ENCODE assay signal across 24 cellular contexts in genomic region chr19:51695088-51695487, GRCh38. TPM values are rescaled to one million over a fixed set of nuclear protein-coding genes. Genes with fewer than 3 reads are reported as not detected.
A peak's percentile ranks its signal among the peaks of the same experiment; 100 is the strongest.
DNase-seq lines count a peak whose midpoint lies in the region; ATAC-seq, FAIRE-seq and TF ChIP-seq lines count a peak whose summit lies in the region.
"Had no signal": no experiment of that assay in that cellular context is flagged by ENCODE, and none has a peak within 500 bp of the region (broad histone marks: within the 10 kb centered on the region; RNA-seq: fewer than 3 reads in every experiment).

No MANE protein-coding gene starts in this region.

- H2BK15ac ChIP-seq in neuronal stem cell (ENCODE audit: low read length), result no peak overlapping the region

- DNase-seq in right atrium auricular region (ENCODE audit: low spot score) (peak; percentile 54), left ventricle myocardium inferior (no peak), astrocyte (ENCODE audit: low read depth) (no peak), neuronal stem cell (ENCODE audit: low spot score) (no peak), NCI-H1436 treated with DMSO at 0.1 percent for 48 hours (lab: John Stamatoyannopoulos, UW) (no peak), erythroblast (lab: John Stamatoyannopoulos, UW) (no peak)
- DNase-seq in activated CD4-positive, alpha-beta memory T cell treated with anti-CD3 and anti-CD28 coated beads, Interleukin-2, amount 10 ng/mL, durations not matched to agents 7 days and 5 days, result no peak
- DNase-seq: EL; GF-D8; HCEC 1CT; MV-4-11; NCI-H1105 treated with DMSO at 0.1 percent for 48 hours; NCI-H1694; NCI-H2081; NCI-H2171; NCI-H345; NCI-H524; NCI-H774; NK-92 treated with Interleukin-12 subunit alpha and Interleukin-12 subunit beta, amount 100 ng/mL, for 24 hours; SIG-M5 had no signal

- H3K9ac ChIP-seq in astrocyte (ENCODE audit: low read length), result peak overlapping the region; percentile 10
- peak overlapping the region; percentile 15 for H3K9ac ChIP-seq in neuronal stem cell (ENCODE audit: low read depth, low read length, poor library complexity)

- H2AFZ ChIP-seq in astrocyte (ENCODE audit: low read depth, low read length) (no peak overlapping the region), neuronal stem cell (ENCODE audit: low read length) (no peak overlapping the region)
- H2AFZ ChIP-seq: GM23338 had no signal

- CTCF ChIA-PET in activated CD4-positive, alpha-beta memory T cell treated with anti-CD3 and anti-CD28 coated beads, Interleukin-2, amount 10 ng/mL, durations not matched to agents 7 days and 5 days (lab: Charles Lee), result interaction anchor here (1.1 kb wide), 1 partner anchor 83 kb away, joined by 3 read pairs; no protein-coding TSS in a partner anchor

- H2BK12ac ChIP-seq in neuronal stem cell (ENCODE audit: low read length), result no peak overlapping the region

- H3K36me3 ChIP-seq in right atrium auricular region, result peaks cover 62% of the 10 kb centered on the region
- H3K36me3 ChIP-seq in left ventricle myocardium inferior, result peaks cover 57% of the 10 kb centered on the region
- peaks cover 33% of the 10 kb centered on the region for H3K36me3 ChIP-seq in astrocyte (ENCODE audit: insufficient read depth, low read length)
- H3K36me3 ChIP-seq in neuronal stem cell (replicated peaks in 1 of 2; ENCODE audit: control insufficient read depth in 2 of 2, insufficient read depth in 2 of 2, low read length in 2 of 2), result peaks cover 0 to 43% of the 10 kb centered on the region in 2 donors

- WGBS in neuronal stem cell (ENCODE audit: extremely low coverage in 2 of 2, insufficient read length in 2 of 2, insufficient replicate concordance in 1 of 2), 2 donors, result no CpG with 5 or more reads among the region's 9 CpGs

- intact Hi-C loops in left ventricle myocardium inferior (cut with micrococcal nuclease), result no loop called here

- H3K4me3 Mint-ChIP-seq in astrocyte (ENCODE audit: unreplicated experiment), result peak overlapping the region; percentile 0
- H3K4me3 Mint-ChIP-seq in activated CD4-positive, alpha-beta memory T cell treated with anti-CD3 and anti-CD28 coated beads, Interleukin-2, amount 10 ng/mL, durations not matched to agents 7 days and 5 days, result no peak overlapping the region
- H3K4me3 Mint-ChIP-seq: GM23338, IgD-negative memory B cell had no signal

- H3K27ac Mint-ChIP-seq in astrocyte (ENCODE audit: unreplicated experiment), result peak overlapping the region; percentile 6
- no peak overlapping the region for H3K27ac Mint-ChIP-seq in activated CD4-positive, alpha-beta memory T cell treated with anti-CD3 and anti-CD28 coated beads, Interleukin-2, amount 10 ng/mL, durations not matched to agents 7 days and 5 days
- H3K27ac Mint-ChIP-seq: GM23338 had no signal

- no peak overlapping the region for H4K91ac ChIP-seq in neuronal stem cell (ENCODE audit: low read depth, low read length, poor library complexity)

- H4K8ac ChIP-seq in neuronal stem cell (ENCODE audit: low read depth, low read length), result no peak overlapping the region

- no peak overlapping the region for H3K4me3 ChIP-seq in right atrium auricular region
- no peak overlapping the region for H3K4me3 ChIP-seq in left ventricle myocardium inferior
- H3K4me3 ChIP-seq in astrocyte (ENCODE audit: insufficient read depth, low read depth, low read length), result no peak overlapping the region
- no peak overlapping the region for H3K4me3 ChIP-seq in neuronal stem cell (ENCODE audit: low read length in 2 of 2)
- H3K4me3 ChIP-seq: GM23338 had no signal

- H3K27ac ChIP-seq in right atrium auricular region (no peak overlapping the region), left ventricle myocardium inferior (replicated peaks) (no peak overlapping the region), astrocyte (ENCODE audit: low read depth, low read length) (no peak overlapping the region), neuronal stem cell (replicated peaks; ENCODE audit: low read length) (no peak overlapping the region)

- H3K4me1 ChIP-seq in right atrium auricular region (peaks cover 0 to 32% of the 10 kb centered on the region in 2 donors), left ventricle myocardium inferior (peaks cover 44% of the 10 kb centered on the region), astrocyte (ENCODE audit: insufficient read depth, low read length) (peaks cover 19% of the 10 kb centered on the region), neuronal stem cell (ENCODE audit: control insufficient read depth in 2 of 2, insufficient read depth in 1 of 2, low read depth in 1 of 2, low read length in 2 of 2) (peaks cover 11 to 12% of the 10 kb centered on the region in 2 donors)

- H3K9me3 ChIP-seq in right atrium auricular region, result no peaks in the 10 kb centered on the region
- H3K9me3 ChIP-seq in left ventricle myocardium inferior (replicated peaks), result no peaks in the 10 kb centered on the region
- no peaks in the 10 kb centered on the region for H3K9me3 ChIP-seq in astrocyte (ENCODE audit: insufficient read depth, low read depth, low read length)
- no peaks in the 10 kb centered on the region for H3K9me3 ChIP-seq in neuronal stem cell (replicated peaks in 1 of 2; ENCODE audit: control insufficient read depth in 2 of 2, insufficient read depth in 1 of 2, low read depth in 1 of 2, low read length in 2 of 2)

- H3K79me2 ChIP-seq in astrocyte (ENCODE audit: insufficient read depth, low read length), result peaks cover 95% of the 10 kb centered on the region

- no peak overlapping the region for H2BK120ac ChIP-seq in neuronal stem cell (ENCODE audit: low read depth, low read length)

- H3K4me1 Mint-ChIP-seq in astrocyte (ENCODE audit: low read depth, unreplicated experiment), result peaks cover 34% of the 10 kb centered on the region
- peaks cover 7% of the 10 kb centered on the region for H3K4me1 Mint-ChIP-seq in activated CD4-positive, alpha-beta memory T cell treated with anti-CD3 and anti-CD28 coated beads, Interleukin-2, amount 10 ng/mL, durations not matched to agents 7 days and 5 days

- POLR2A ChIA-PET in activated CD4-positive, alpha-beta memory T cell treated with anti-CD3 and anti-CD28 coated beads, Interleukin-2, amount 10 ng/mL, durations not matched to agents 7 days and 5 days (lab: Charles Lee), result interaction anchor here (0.8 to 1.7 kb wide), 2 partner anchors 9 kb away, joined by 3 to 5 read pairs; no protein-coding TSS in a partner anchor

- H3K4ac ChIP-seq in neuronal stem cell (ENCODE audit: low read length), result no peak overlapping the region

- no peak overlapping the region for H3K18ac ChIP-seq in neuronal stem cell (ENCODE audit: low read length)

- no peak overlapping the region for H3K14ac ChIP-seq in neuronal stem cell (ENCODE audit: low read length)

- TF ChIP-seq POLR2A in erythroblast (IDR thresholded peaks at IDR 0.05; ENCODE audit: low read length), result no peak

- peaks cover 44% of the 10 kb centered on the region for H3K36me3 Mint-ChIP-seq in astrocyte (ENCODE audit: low read depth, unreplicated experiment)
- H3K36me3 Mint-ChIP-seq in activated CD4-positive, alpha-beta memory T cell treated with anti-CD3 and anti-CD28 coated beads, Interleukin-2, amount 10 ng/mL, durations not matched to agents 7 days and 5 days (ENCODE audit: low read depth), result peaks cover 2% of the 10 kb centered on the region
- H3K36me3 Mint-ChIP-seq: IgD-negative memory B cell had no signal

- H3K27me3 Mint-ChIP-seq in astrocyte (ENCODE audit: low read depth, unreplicated experiment), result no peaks in the 10 kb centered on the region
- no peaks in the 10 kb centered on the region for H3K27me3 Mint-ChIP-seq in activated CD4-positive, alpha-beta memory T cell treated with anti-CD3 and anti-CD28 coated beads, Interleukin-2, amount 10 ng/mL, durations not matched to agents 7 days and 5 days

- H4K20me1 ChIP-seq in astrocyte (ENCODE audit: insufficient read depth, low read length), result peaks cover 98% of the 10 kb centered on the region

- FAIRE-seq in astrocyte (lab: Jason Lieb, UNC), result no peak
- FAIRE-seq: A204.1 had no signal

- H3K27me3 ChIP-seq in right atrium auricular region (no peaks in the 10 kb centered on the region), left ventricle myocardium inferior (ENCODE audit: low read depth) (no peaks in the 10 kb centered on the region), astrocyte (ENCODE audit: insufficient read depth, low read length) (no peaks in the 10 kb centered on the region), neuronal stem cell (ENCODE audit: control insufficient read depth in 3 of 3, insufficient read depth in 3 of 3, low read depth in 1 of 3, low read length in 3 of 3) (no peaks in the 10 kb centered on the region)

- no peak overlapping the region for H2BK5ac ChIP-seq in neuronal stem cell (ENCODE audit: low read length)

- ATAC-seq in HG02840 (IDR thresholded peaks at IDR 0.05; ENCODE audit: low FRiP score, unreplicated experiment), result no peak
- ATAC-seq: GM23338 had no signal

- no peak overlapping the region for H3K4me2 ChIP-seq in astrocyte (ENCODE audit: low read length)
- H3K4me2 ChIP-seq in neuronal stem cell (ENCODE audit: insufficient read depth, low read length, poor library complexity, severe bottlenecking), result no peak overlapping the region
- H3K4me2 ChIP-seq: GM23338 had no signal

- no peak for TF ChIP-seq CTCF in right atrium auricular region (IDR thresholded peaks at IDR 0.05)
- no peak for TF ChIP-seq CTCF in left ventricle myocardium inferior (IDR thresholded peaks at IDR 0.05; ENCODE audit: borderline replicate concordance)
- no peak for TF ChIP-seq CTCF in astrocyte (IDR thresholded peaks at IDR 0.05; ENCODE audit: insufficient read depth, low read depth, low read length)

- H3K23ac ChIP-seq in neuronal stem cell (ENCODE audit: low read depth, low read length, poor library complexity), result peak overlapping the region; percentile 89

- no peaks in the 10 kb centered on the region for H3K79me1 ChIP-seq in neuronal stem cell (ENCODE audit: low read depth, low read length)

- H2AK5ac ChIP-seq in neuronal stem cell (ENCODE audit: low read depth, low read length), result no peak overlapping the region

- peaks cover 2% of the 10 kb centered on the region for H3K9me3 Mint-ChIP-seq in astrocyte (ENCODE audit: unreplicated experiment)
- peaks cover 4% of the 10 kb centered on the region for H3K9me3 Mint-ChIP-seq in activated CD4-positive, alpha-beta memory T cell treated with anti-CD3 and anti-CD28 coated beads, Interleukin-2, amount 10 ng/mL, durations not matched to agents 7 days and 5 days
- H3K9me3 Mint-ChIP-seq: GM23338, IgD-negative memory B cell had no signal

RNA-seq across cellular contexts. Expression of gene SPACA6, which starts 2.0 kb away (rescaled TPM):
- total RNA-seq in right atrium auricular region, result 1 to 10 TPM; 3.7 to 6.4 TPM
- total RNA-seq in left ventricle myocardium inferior, result 11.8 TPM
- total RNA-seq in astrocyte, result 51.0 and 62.5 TPM in 2 replicates
- 4.1 TPM for polyA plus RNA-seq in neuronal stem cell (2013, experiment 1 of 2)
- 5.0 TPM for polyA plus RNA-seq in neuronal stem cell (2013, experiment 2 of 2)
- 1 to 10 TPM; 5.2 to 6.6 TPM for total RNA-seq in activated CD4-positive, alpha-beta memory T cell treated with anti-CD3 and anti-CD28 coated beads, Interleukin-2, amount 10 ng/mL, durations not matched to agents 7 days and 5 days

RNA-seq across cellular contexts. Expression of gene HAS1, which starts 28.7 kb away (rescaled TPM):
- total RNA-seq in right atrium auricular region (10 to 100 TPM; 27.0 to 52.0 TPM), left ventricle myocardium inferior (0.41 TPM), astrocyte (not detected in 2 replicates)
- 0.06 TPM for polyA plus RNA-seq in neuronal stem cell (2013, experiment 1 of 2)
- polyA plus RNA-seq in neuronal stem cell (2013, experiment 2 of 2), result 0.08 TPM
- not detected for total RNA-seq in activated CD4-positive, alpha-beta memory T cell treated with anti-CD3 and anti-CD28 coated beads, Interleukin-2, amount 10 ng/mL, durations not matched to agents 7 days and 5 days
- polyA plus RNA-seq: IgD-negative memory B cell had no signal

RNA-seq across cellular contexts. Expression of gene SIGLEC14, which starts 48.5 kb away (rescaled TPM):
- total RNA-seq in right atrium auricular region, result under 1 TPM; 0.26 to 0.31 TPM
- total RNA-seq in left ventricle myocardium inferior, result 0.33 TPM
- not detected in 2 replicates for total RNA-seq in astrocyte
- polyA plus RNA-seq in neuronal stem cell (2013, experiment 1 of 2), result 0.01 TPM
- not detected for polyA plus RNA-seq in neuronal stem cell (2013, experiment 2 of 2)
- total RNA-seq in activated CD4-positive, alpha-beta memory T cell treated with anti-CD3 and anti-CD28 coated beads, Interleukin-2, amount 10 ng/mL, durations not matched to agents 7 days and 5 days, result not detected
- total RNA-seq: GM23338 had no signal
- polyA plus RNA-seq: GM23338 had no signal

RNA-seq across cellular contexts. Expression of gene FPR1, which starts 56.6 kb away (rescaled TPM):
- total RNA-seq in right atrium auricular region (10 to 100 TPM in 1 of 2 donors, 1 to 10 TPM in 1; 4.4 to 22.7 TPM), left ventricle myocardium inferior (4.5 TPM), astrocyte (not detected in 2 replicates)
- polyA plus RNA-seq in neuronal stem cell (2013, experiment 1 of 2), result not detected
- not detected for polyA plus RNA-seq in neuronal stem cell (2013, experiment 2 of 2)
- not detected for total RNA-seq in activated CD4-positive, alpha-beta memory T cell treated with anti-CD3 and anti-CD28 coated beads, Interleukin-2, amount 10 ng/mL, durations not matched to agents 7 days and 5 days
- total RNA-seq: GM23338 had no signal
- polyA plus RNA-seq: GM23338 had no signal

Comparison
In these comparisons a context has a peak if more than half of its experiments do, and no peak if none do; other contexts are left out.
1. RNA of gene HAS1, which starts 28.7 kb away (total RNA-seq): 27.0 to 52.0 TPM in right atrium auricular region; 0.41 TPM in left ventricle myocardium inferior (single experiment), not detected in astrocyte and not detected in activated CD4-positive, alpha-beta memory T cell treated with anti-CD3 and anti-CD28 coated beads, Interleukin-2, amount 10 ng/mL, durations not matched to agents 7 days and 5 days; every median in the first group is over 10 times any median in the second.